8 cellular contexts compared by ENCODE assay signal in the genomic region with DNA sequence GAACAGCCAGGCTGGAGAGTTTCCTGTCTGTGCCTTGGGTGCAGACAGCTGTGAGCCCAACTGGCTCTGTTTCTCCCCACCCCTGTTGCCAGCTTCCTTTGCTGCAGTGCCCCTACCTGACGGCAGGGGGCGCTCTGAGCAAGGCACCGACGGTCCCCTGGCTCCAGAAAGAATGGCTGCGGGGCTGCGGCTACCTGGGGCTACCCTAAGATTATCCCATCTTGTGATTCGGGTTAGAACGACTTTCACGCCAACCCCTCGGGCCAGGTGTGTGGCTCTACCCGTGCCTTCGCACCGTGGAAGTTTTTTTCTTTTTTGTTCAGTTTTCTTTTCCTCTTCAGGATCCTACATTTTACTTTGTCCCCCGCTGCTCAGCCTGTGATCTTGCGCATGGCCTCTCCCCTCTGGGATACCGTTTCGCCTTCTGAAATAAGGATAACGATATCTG. TPM values are rescaled to one million over a fixed set of nuclear protein-coding genes. Genes with fewer than 3 reads are reported as not detected.
DNase-seq lines count a peak whose midpoint lies in the region; ATAC-seq and TF ChIP-seq lines count a peak whose summit lies in the region.

No MANE protein-coding gene starts in this region.

- DNase-seq in BJ (ENCODE audit: low read depth) (no peak), HFF-Myc (ENCODE audit: extremely low read depth, low read depth) (peak; percentile 11), NOMO-1 (lab: John Stamatoyannopoulos, UW; ENCODE audit: unreplicated experiment in 2 of 2) (peak; percentile 28 to 29), epidermal melanocyte (ENCODE audit: insufficient read length, low spot score) (peak; percentile 79), myocyte (ENCODE audit: low read depth) (peak; percentile 75)
- peak; percentile 19 for DNase-seq in activated CD8-positive, alpha-beta memory T cell treated with anti-CD3 and anti-CD28 coated beads, Interleukin-2, amount 50 U/mL, for 1 hour (ENCODE audit: extremely low read depth)
- peak; percentile 33 to 54 for DNase-seq in stimulated activated CD8-positive, alpha-beta memory T cell treated with anti-CD3 and anti-CD28 coated beads, Interleukin-7, amount 100 ng/mL, for 4 hours (ENCODE audit: low read depth in 2 of 2)

- CTCF ChIA-PET in BJ (lab: Yijun Ruan, JAX): interaction anchor here (0.6 to 8.1 kb wide), 41 partner anchors 8 to 551 kb away, joined by 3 to 84 read pairs (median 4); no protein-coding TSS in a partner anchor

- H3K36me3 ChIP-seq in BJ (ENCODE audit: control insufficient read depth, insufficient read depth, low read length): no peaks in the 10 kb centered on the region

- no peaks in the 10 kb centered on the region for H3K27me3 ChIP-seq in BJ (ENCODE audit: control insufficient read depth, insufficient read depth, low read length)

- peak; percentile 100 for TF ChIP-seq CTCF in BJ (IDR thresholded peaks at IDR 0.05; ENCODE audit: insufficient read depth, low read depth, low read length)
- TF ChIP-seq CTCF in HFF-Myc (IDR thresholded peaks at IDR 0.05; ENCODE audit: low read depth, low read length, missing control alignments): peak; percentile 100

- H3K4me3 ChIP-seq in BJ (ENCODE audit: low read depth, low read length) (no peak overlapping the region), HFF-Myc (replicated peaks; ENCODE audit: low read depth, low read length) (no peak overlapping the region)

- POLR2A ChIA-PET in BJ (lab: Charles Lee): interaction anchor here (0.6 kb wide), 1 partner anchor 39 kb away, joined by 3 read pairs; no protein-coding TSS in a partner anchor

- no peak for ATAC-seq in HG03095 (IDR thresholded peaks at IDR 0.05; ENCODE audit: unreplicated experiment)

RNA-seq across cellular contexts. Expression of a gene that starts 33.4 kb away (rescaled TPM):
- 35.4 and 54.4 TPM in 2 replicates for polyA plus RNA-seq in BJ (2011; rRNA removed)
- 25.3 and 40.9 TPM in 2 replicates for polyA minus RNA-seq in BJ (2011; rRNA and poly(A)+ RNA removed)
- 34.1 and 36.2 TPM in 2 replicates for total RNA-seq in myocyte
- polyA plus RNA-seq in myocyte (2012): 33.1 TPM

RNA-seq across cellular contexts. Expression of a gene that starts 48.4 kb away (rescaled TPM):
- polyA plus RNA-seq in BJ (2011; rRNA removed): 12.4 and 20.2 TPM in 2 replicates
- polyA minus RNA-seq in BJ (2011; rRNA and poly(A)+ RNA removed): 8.0 and 13.9 TPM in 2 replicates
- total RNA-seq in myocyte: 8.3 and 8.8 TPM in 2 replicates
- polyA plus RNA-seq in myocyte (2012): 28.2 TPM
